10 cellular contexts compared by ENCODE assay signal in genomic region chr9:89431930-89432725, GRCh38.
DNase-seq lines count a peak whose midpoint lies in the region; ATAC-seq, FAIRE-seq and TF ChIP-seq lines count a peak whose summit lies in the region.
"Had no signal": no experiment of that assay in that cellular context is flagged by ENCODE, and none has a peak within 500 bp of the region (broad histone marks: within the 10 kb centered on the region; RNA-seq: fewer than 3 reads in every experiment).

No MANE protein-coding gene starts in this region.

- H3K79me2 ChIP-seq in KMS-11 (ENCODE audit: insufficient read depth, low read depth), result peaks cover 84% of the 10 kb centered on the region

- TF ChIP-seq CTCF in KMS-11 (conservative IDR thresholded peaks at IDR 0.05; ENCODE audit: low read depth, low read length) (no peak), endothelial cell (IDR thresholded peaks at IDR 0.05; ENCODE audit: unreplicated experiment) (no peak)

- no peak overlapping the region; the same call in 1 of the 2 replicates for H3K9ac ChIP-seq in KMS-11

- peak overlapping the region; percentile 73 for H3K27ac Mint-ChIP-seq in activated naive CD8-positive, alpha-beta T cell treated with anti-CD3 and anti-CD28 coated beads, Interleukin-2, amount 10 ng/mL, durations not matched to agents 7 days and 5 days
- peak overlapping the region; percentile 62 to 94 (median 83) for H3K27ac Mint-ChIP-seq in naive thymus-derived CD8-positive, alpha-beta T cell
- H3K27ac Mint-ChIP-seq in endothelial cell (ENCODE audit: unreplicated experiment), result no peak overlapping the region

- H3K36me3 Mint-ChIP-seq in activated naive CD8-positive, alpha-beta T cell treated with anti-CD3 and anti-CD28 coated beads, Interleukin-2, amount 10 ng/mL, durations not matched to agents 7 days and 5 days, result peaks cover 21% of the 10 kb centered on the region
- H3K36me3 Mint-ChIP-seq in naive thymus-derived CD8-positive, alpha-beta T cell, result peaks cover 0 to 26% (median 0%) of the 10 kb centered on the region in 3 donors
- no peaks in the 10 kb centered on the region for H3K36me3 Mint-ChIP-seq in endothelial cell (ENCODE audit: low read depth, unreplicated experiment)

- H3K36me3 ChIP-seq in KMS-11 (ENCODE audit: insufficient read depth), result no peaks in the 10 kb centered on the region; the same call in 1 of the 2 replicates

- no peaks in the 10 kb centered on the region for H4K20me1 ChIP-seq in KMS-11 (ENCODE audit: insufficient read depth)

- peaks cover 100% of the 10 kb centered on the region for H3K4me1 ChIP-seq in KMS-11 (ENCODE audit: low read depth, poor library complexity, severe bottlenecking)

- no peak overlapping the region for H2AFZ ChIP-seq in KMS-11 (ENCODE audit: low read depth)

- POLR2A ChIA-PET in activated naive CD8-positive, alpha-beta T cell treated with anti-CD3 and anti-CD28 coated beads, Interleukin-2, amount 10 ng/mL, durations not matched to agents 7 days and 5 days (lab: Charles Lee), result interaction anchor here (1.5 kb wide), 1 partner anchor 117 kb away, joined by 3 read pairs; no protein-coding TSS in a partner anchor
- POLR2A ChIA-PET in naive thymus-derived CD8-positive, alpha-beta T cell (lab: Charles Lee), result interaction anchor here (0.6 to 3.1 kb wide), 7 partner anchors 11 to 61 kb away, joined by 3 to 13 read pairs (median 3); no protein-coding TSS in a partner anchor

- H3K4me1 Mint-ChIP-seq in activated naive CD8-positive, alpha-beta T cell treated with anti-CD3 and anti-CD28 coated beads, Interleukin-2, amount 10 ng/mL, durations not matched to agents 7 days and 5 days, result peaks cover 60% of the 10 kb centered on the region
- peaks cover 39 to 99% (median 98%) of the 10 kb centered on the region in 4 donors for H3K4me1 Mint-ChIP-seq in naive thymus-derived CD8-positive, alpha-beta T cell
- peaks cover 13% of the 10 kb centered on the region for H3K4me1 Mint-ChIP-seq in endothelial cell (ENCODE audit: unreplicated experiment)

- no peaks in the 10 kb centered on the region for H3K27me3 Mint-ChIP-seq in activated naive CD8-positive, alpha-beta T cell treated with anti-CD3 and anti-CD28 coated beads, Interleukin-2, amount 10 ng/mL, durations not matched to agents 7 days and 5 days
- no peaks in the 10 kb centered on the region for H3K27me3 Mint-ChIP-seq in naive thymus-derived CD8-positive, alpha-beta T cell
- no peaks in the 10 kb centered on the region for H3K27me3 Mint-ChIP-seq in endothelial cell (ENCODE audit: unreplicated experiment)

- FAIRE-seq in GM12891 (lab: Jason Lieb, UNC), result peak; percentile 69

- TF ChIP-seq POLR2A in GM12891 (IDR thresholded peaks at IDR 0.05; ENCODE audit: low read depth, low read length), result no peak

- H3K27ac ChIP-seq in KMS-11, result peak overlapping the region; percentile 34; the same call in 1 of the 2 replicates

- no peak for ATAC-seq in activated naive CD8-positive, alpha-beta T cell treated with anti-CD3 and anti-CD28 coated beads, Interleukin-2, amount 10 ng/mL, durations not matched to agents 7 days and 5 days (ENCODE audit: low read depth)
- no peak for ATAC-seq in naive thymus-derived CD8-positive, alpha-beta T cell

- DNase-seq in GM12891 (ENCODE audit: insufficient read length, low spot score) (no peak), endothelial cell (ENCODE audit: low spot score) (no peak), NCI-H69 (lab: John Stamatoyannopoulos, UW) (no peak)
- no peak for DNase-seq in activated naive CD8-positive, alpha-beta T cell treated with anti-CD3 and anti-CD28 coated beads, Interleukin-2, amount 10 ng/mL, durations not matched to agents 7 days and 5 days
- no peak for DNase-seq in naive thymus-derived CD8-positive, alpha-beta T cell
- no peak for DNase-seq in stimulated activated CD8-positive, alpha-beta memory T cell treated with anti-CD3 and anti-CD28 coated beads, Interleukin-4, amount 100 ng/mL, for 48 hours
- DNase-seq: DMS 273 treated with DMSO at 0.1 percent for 48 hours, NCI-H1092 treated with DMSO at 0.1 percent for 48 hours, NCI-H524 had no signal

- no peak overlapping the region for H3K4me3 Mint-ChIP-seq in activated naive CD8-positive, alpha-beta T cell treated with anti-CD3 and anti-CD28 coated beads, Interleukin-2, amount 10 ng/mL, durations not matched to agents 7 days and 5 days
- H3K4me3 Mint-ChIP-seq in naive thymus-derived CD8-positive, alpha-beta T cell, result peak overlapping the region in 3 of 10 donors; percentile 13 to 29 (median 26)
- H3K4me3 Mint-ChIP-seq in endothelial cell (ENCODE audit: unreplicated experiment), result no peak overlapping the region

- no peaks in the 10 kb centered on the region for H3K27me3 ChIP-seq in KMS-11 (ENCODE audit: insufficient read depth, low read depth)

- H3K4me3 ChIP-seq in KMS-11 (IDR thresholded peaks at IDR 0.05; ENCODE audit: insufficient read depth, low read depth, low read length), result no peak overlapping the region

- H3K9me3 Mint-ChIP-seq in activated naive CD8-positive, alpha-beta T cell treated with anti-CD3 and anti-CD28 coated beads, Interleukin-2, amount 10 ng/mL, durations not matched to agents 7 days and 5 days, result no peaks in the 10 kb centered on the region
- no peaks in the 10 kb centered on the region for H3K9me3 Mint-ChIP-seq in naive thymus-derived CD8-positive, alpha-beta T cell
- no peaks in the 10 kb centered on the region for H3K9me3 Mint-ChIP-seq in endothelial cell (ENCODE audit: unreplicated experiment)

- H3K4me2 ChIP-seq in KMS-11, result peak overlapping the region; percentile 99

TF ChIP-seq in GM12891, 5 proteins besides CTCF, POLR2A, EP300 and RAD21:
- no peak for TF ChIP-seq PAX5 (IDR thresholded peaks at IDR 0.05; ENCODE audit: insufficient read depth, low read length, severe bottlenecking)
- TF ChIP-seq POU2F2 (IDR thresholded peaks at IDR 0.05; ENCODE audit: low read depth, low read length), result no peak
- no peak for TF ChIP-seq POLR2AphosphoS5 (IDR thresholded peaks at IDR 0.05; ENCODE audit: low read depth, low read length)
- TF ChIP-seq SPI1 (IDR thresholded peaks at IDR 0.05; ENCODE audit: low read depth, low read length), result no peak
- TF ChIP-seq TAF1 (IDR thresholded peaks at IDR 0.05; ENCODE audit: low read depth, low read length), result no peak
